8 cellular contexts compared by ENCODE assay signal in the genomic region with DNA sequence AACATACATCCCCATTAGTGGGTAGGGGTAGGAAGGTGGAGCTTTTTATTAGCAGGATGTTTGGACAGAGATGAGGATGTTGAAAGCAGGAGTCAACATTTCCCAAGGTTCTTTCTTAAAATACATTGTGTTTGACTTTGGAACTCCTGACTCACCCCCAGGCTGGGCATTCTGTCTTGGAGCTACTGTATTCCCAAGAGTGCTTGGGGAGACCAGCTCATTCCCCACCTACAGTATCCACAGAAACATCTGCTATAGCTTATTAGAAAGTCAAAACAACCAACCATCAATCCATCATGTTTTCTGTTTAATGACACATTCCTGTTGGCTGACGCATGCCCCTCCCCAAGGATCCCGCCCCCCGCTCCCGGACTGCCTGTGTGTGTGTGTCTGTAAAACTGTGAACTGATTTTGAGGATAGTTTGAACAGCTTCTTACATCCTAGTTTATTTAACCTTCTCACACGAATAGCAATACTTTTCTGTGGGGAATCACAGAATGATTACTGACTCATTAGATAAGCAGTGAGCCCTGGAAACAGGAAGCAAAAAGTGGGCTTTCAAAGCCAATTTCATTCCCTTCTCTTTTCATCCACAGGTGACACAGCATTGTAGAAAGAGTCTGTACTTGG.
DNase-seq lines count a peak whose midpoint lies in the region; ATAC-seq and TF ChIP-seq lines count a peak whose summit lies in the region.

No MANE protein-coding gene starts in this region.

- H3K27me3 Mint-ChIP-seq in CD8-positive, alpha-beta T cell (ENCODE audit: low read depth), result no peaks in the 10 kb centered on the region

- no peaks in the 10 kb centered on the region for H3K27me3 ChIP-seq in sigmoid colon
- H3K27me3 ChIP-seq in CD8-positive, alpha-beta T cell (ENCODE audit: insufficient read depth, low read length), result no peaks in the 10 kb centered on the region

- CTCF ChIA-PET in CD8-positive, alpha-beta T cell (lab: Charles Lee), result interaction anchor here (1.7 kb wide), 1 partner anchor 27 kb away, joined by 5 read pairs; no protein-coding TSS in a partner anchor

- no peak overlapping the region for H3K27ac Mint-ChIP-seq in CD8-positive, alpha-beta T cell

- TF ChIP-seq CTCF in fibroblast of the aortic adventitia (IDR thresholded peaks at IDR 0.05; ENCODE audit: insufficient read depth, low read length) (no peak), sigmoid colon (IDR thresholded peaks at IDR 0.05) (no peak)
- TF ChIP-seq CTCF in CD8-positive, alpha-beta T cell (IDR thresholded peaks at IDR 0.05), result no peak

- intact Hi-C loops in sigmoid colon (cut with DNase I), result no loop called here
- intact Hi-C loops in CD8-positive, alpha-beta T cell (cut with DNase I, micrococcal nuclease), result no loop called here

- POLR2A ChIA-PET in CD8-positive, alpha-beta T cell (lab: Charles Lee), result no interaction called here

- TF ChIP-seq POLR2A in sigmoid colon (IDR thresholded peaks at IDR 0.05), result no peak

- H3K9me3 Mint-ChIP-seq in CD8-positive, alpha-beta T cell, result no peaks in the 10 kb centered on the region

- H3K36me3 Mint-ChIP-seq in CD8-positive, alpha-beta T cell, result no peaks in the 10 kb centered on the region

- no peak for TF ChIP-seq EP300 in sigmoid colon (IDR thresholded peaks at IDR 0.05)

- H3K4me3 ChIP-seq in fibroblast of the aortic adventitia (ENCODE audit: low read depth, low read length), result no peak overlapping the region
- H3K4me3 ChIP-seq in sigmoid colon, result no peak overlapping the region
- H3K4me3 ChIP-seq in CD8-positive, alpha-beta T cell (ENCODE audit: low read depth, low read length), result no peak overlapping the region

- no peak for ATAC-seq in GM21825 (IDR thresholded peaks at IDR 0.05; ENCODE audit: unreplicated experiment)
- ATAC-seq in CD8-positive, alpha-beta T cell, result no peak

- H3K27ac ChIP-seq in sigmoid colon, result peak overlapping the region in 3 of 4 donors; percentile 9 to 73 (median 59)
- H3K27ac ChIP-seq in CD8-positive, alpha-beta T cell (ENCODE audit: low read depth, low read length), result no peak overlapping the region

- H3K4me1 Mint-ChIP-seq in CD8-positive, alpha-beta T cell (ENCODE audit: low read depth), result peaks cover 3% of the 10 kb centered on the region

- no peaks in the 10 kb centered on the region for H3K9me3 ChIP-seq in sigmoid colon
- no peaks in the 10 kb centered on the region for H3K9me3 ChIP-seq in CD8-positive, alpha-beta T cell (ENCODE audit: low read length)

- WGBS in sigmoid colon, 2 donors, result 65 to 66% methylated on average over 5 of the region's 5 CpGs

- peaks cover 0 to 16% (median 12%) of the 10 kb centered on the region in 4 donors for H3K4me1 ChIP-seq in sigmoid colon
- H3K4me1 ChIP-seq in CD8-positive, alpha-beta T cell (ENCODE audit: insufficient read depth, low read length), result peaks cover 7% of the 10 kb centered on the region

- H3K4me3 Mint-ChIP-seq in CD8-positive, alpha-beta T cell, result no peak overlapping the region

- H3K36me3 ChIP-seq in sigmoid colon, result peaks cover 0 to 6% (median 0%) of the 10 kb centered on the region in 4 donors
- no peaks in the 10 kb centered on the region for H3K36me3 ChIP-seq in CD8-positive, alpha-beta T cell (ENCODE audit: insufficient read depth, low read length)

- DNase-seq in GM04503 (ENCODE audit: low read depth) (peak; percentile 98), RKO (ENCODE audit: low spot score) (peak; percentile 54), fibroblast of the aortic adventitia (ENCODE audit: low read depth) (peak; percentile 100), sigmoid colon (peak; percentile 75), midbrain (lab: John Stamatoyannopoulos, UW) (no peak)
- DNase-seq in activated CD4-positive, alpha-beta T cell treated with anti-CD3 and anti-CD28 coated beads for 1 hour, result no peak
- no peak for DNase-seq in CD8-positive, alpha-beta T cell

Comparison
In these comparisons a context has a peak if more than half of its experiments do, and no peak if none do; other contexts are left out.
1. DNase-seq: peak in GM04503 (single experiment), RKO (single experiment), fibroblast of the aortic adventitia (single experiment) and sigmoid colon (single experiment); none in activated CD4-positive, alpha-beta T cell treated with anti-CD3 and anti-CD28 coated beads for 1 hour (single experiment), midbrain (single experiment) and CD8-positive, alpha-beta T cell (0 of 7).